In genomic region chr10:13789448-13789829, GRCh38 we compare ENCODE assay signal across 16 cellular contexts.
DNase-seq lines count a peak whose midpoint lies in the region; ATAC-seq and TF ChIP-seq lines count a peak whose summit lies in the region.
"Had no signal": no experiment of that assay in that cellular context is flagged by ENCODE, and none has a peak within 500 bp of the region (broad histone marks: within the 10 kb centered on the region; RNA-seq: fewer than 3 reads in every experiment).

No MANE protein-coding gene starts in this region.

- H3K9ac ChIP-seq in BLaER1 treated with 17β-estradiol and CSF1 and Interleukin-3, amounts not matched to agents 10 nM and 100 nM, result peak overlapping the region in 1 of 11 experiments; percentile 29; a peak in 2 of 22 replicates
- peak overlapping the region; percentile 62 for H3K9ac ChIP-seq in skeletal muscle satellite cell (ENCODE audit: low read depth, low read length)

- no peak overlapping the region for H3K4me3 ChIP-seq in BLaER1 treated with 17β-estradiol and CSF1 and Interleukin-3, amounts not matched to agents 10 nM and 100 nM
- H3K4me3 ChIP-seq in SJCRH30, result no peak overlapping the region
- H3K4me3 ChIP-seq in dorsolateral prefrontal cortex, result peak overlapping the region in 1 of 59 donors; percentile 7
- no peak overlapping the region for H3K4me3 ChIP-seq in skeletal muscle satellite cell (ENCODE audit: low read length)
- H3K4me3 ChIP-seq in upper lobe of left lung, result no peak overlapping the region

- TF ChIP-seq POLR2A in upper lobe of left lung (IDR thresholded peaks at IDR 0.05), result no peak

- H3K4me2 ChIP-seq in BLaER1 treated with 17β-estradiol and CSF1 and Interleukin-3, amounts not matched to agents 10 nM and 100 nM, result peak overlapping the region; percentile 60 to 89 (median 78); a peak in 18 of 22 replicates
- H3K4me2 ChIP-seq in skeletal muscle satellite cell (ENCODE audit: low read length), result peak overlapping the region; percentile 40

- no peaks in the 10 kb centered on the region for H3K27me3 Mint-ChIP-seq in type B pancreatic cell

- ATAC-seq in upper lobe of left lung (ENCODE audit: low FRiP score in 2 of 2) (no peak), HG03460 (IDR thresholded peaks at IDR 0.05; ENCODE audit: unreplicated experiment) (no peak)
- ATAC-seq: activated CD8-positive, alpha-beta memory T cell treated with anti-CD3 and anti-CD28 coated beads, Interleukin-2, amount 10 ng/mL, durations not matched to agents 7 days and 5 days had no signal

- TF ChIP-seq EP300 in upper lobe of left lung (IDR thresholded peaks at IDR 0.05), result no peak

- no peak overlapping the region for H3K4me3 Mint-ChIP-seq in type B pancreatic cell
- H3K4me3 Mint-ChIP-seq: activated CD8-positive, alpha-beta memory T cell treated with anti-CD3 and anti-CD28 coated beads, Interleukin-2, amount 10 ng/mL, durations not matched to agents 7 days and 5 days had no signal

- H3K9me3 Mint-ChIP-seq in type B pancreatic cell, result no peaks in the 10 kb centered on the region

- peak overlapping the region in 2 of 11 experiments; percentile 16 to 83; a peak in 2 of 22 replicates for H3K27ac ChIP-seq in BLaER1 treated with 17β-estradiol and CSF1 and Interleukin-3, amounts not matched to agents 10 nM and 100 nM
- peak overlapping the region; percentile 75 for H3K27ac ChIP-seq in SJCRH30
- peak overlapping the region in 46 of 59 donors; percentile 20 to 97 (median 73) for H3K27ac ChIP-seq in dorsolateral prefrontal cortex
- H3K27ac ChIP-seq in upper lobe of left lung, result peak overlapping the region in 2 of 4 donors; percentile 60 to 72

- H3K9me3 ChIP-seq in BLaER1 treated with 17β-estradiol and CSF1 and Interleukin-3, amounts not matched to agents 10 nM and 100 nM (replicated peaks in 1 of 11), result no peaks in the 10 kb centered on the region
- H3K9me3 ChIP-seq in SJCRH30 (replicated peaks) (no peaks in the 10 kb centered on the region), skeletal muscle satellite cell (replicated peaks; ENCODE audit: low read length) (no peaks in the 10 kb centered on the region), upper lobe of left lung (no peaks in the 10 kb centered on the region)

- H3K4me1 Mint-ChIP-seq in type B pancreatic cell (ENCODE audit: unreplicated experiment), result peaks cover 15% of the 10 kb centered on the region

- no peak for DNase-seq in SJCRH30
- no peak for DNase-seq in dorsolateral prefrontal cortex
- no peak for DNase-seq in upper lobe of left lung
- no peak for DNase-seq in NCI-H1092 (lab: John Stamatoyannopoulos, UW)
- no peak for DNase-seq in type B pancreatic cell (ENCODE audit: extremely low spot score, unreplicated experiment)
- DNase-seq: activated CD8-positive, alpha-beta memory T cell treated with anti-CD3 and anti-CD28 coated beads, Interleukin-2, amount 10 ng/mL, durations not matched to agents 7 days and 5 days; activated naive CD4-positive, alpha-beta T cell; AML-193; DMS79; NCI-H1436 treated with DMSO at 0.1 percent for 48 hours; NCI-H446 treated with DMSO at 0.1 percent for 48 hours; OCI-M1; trophoblast cell had no signal

- H3K27me3 ChIP-seq in BLaER1 treated with 17β-estradiol and CSF1 and Interleukin-3, amounts not matched to agents 10 nM and 100 nM, result no peaks in the 10 kb centered on the region; a peak in 1 of 22 replicates
- H3K27me3 ChIP-seq in SJCRH30 (no peaks in the 10 kb centered on the region), dorsolateral prefrontal cortex (no peaks in the 10 kb centered on the region), skeletal muscle satellite cell (ENCODE audit: control insufficient read depth, insufficient read depth, low read length) (no peaks in the 10 kb centered on the region), upper lobe of left lung (no peaks in the 10 kb centered on the region)

- H3K27ac Mint-ChIP-seq in type B pancreatic cell, result no peak overlapping the region

- intact Hi-C loops in dorsolateral prefrontal cortex (cut with DNase I), result loop anchor here (2.0 to 10.0 kb wide), 5 partner anchors 85 to 693 kb away; no protein-coding TSS in a partner anchor

- no peak for TF ChIP-seq CTCF in dorsolateral prefrontal cortex (IDR thresholded peaks at IDR 0.05 in 54 of 56, conservative IDR thresholded peaks at IDR 0.05 in 2 of 56; ENCODE audit: low read depth in 1 of 56, partially characterized antibody in 56 of 56)
- TF ChIP-seq CTCF in upper lobe of left lung (IDR thresholded peaks at IDR 0.05), result no peak
- no peak for TF ChIP-seq CTCF in type B pancreatic cell (conservative IDR thresholded peaks at IDR 0.05)

- no peaks in the 10 kb centered on the region for H4K20me1 ChIP-seq in BLaER1 treated with 17β-estradiol and CSF1 and Interleukin-3, amounts not matched to agents 10 nM and 100 nM

- H3K36me3 ChIP-seq in BLaER1 treated with 17β-estradiol and CSF1 and Interleukin-3, amounts not matched to agents 10 nM and 100 nM, result no peaks in the 10 kb centered on the region
- H3K36me3 ChIP-seq in SJCRH30 (no peaks in the 10 kb centered on the region), skeletal muscle satellite cell (ENCODE audit: insufficient read depth, low read length) (peaks cover 8% of the 10 kb centered on the region), upper lobe of left lung (no peaks in the 10 kb centered on the region)

- H3K36me3 Mint-ChIP-seq in type B pancreatic cell, result peaks cover 9% of the 10 kb centered on the region
- H3K36me3 Mint-ChIP-seq: activated CD8-positive, alpha-beta memory T cell treated with anti-CD3 and anti-CD28 coated beads, Interleukin-2, amount 10 ng/mL, durations not matched to agents 7 days and 5 days had no signal

- H3K4me1 ChIP-seq in BLaER1 treated with 17β-estradiol and CSF1 and Interleukin-3, amounts not matched to agents 10 nM and 100 nM, result peaks cover 35 to 45% (median 38%) of the 10 kb centered on the region in 10 experiments
- H3K4me1 ChIP-seq in SJCRH30 (peaks cover 35% of the 10 kb centered on the region), skeletal muscle satellite cell (ENCODE audit: control insufficient read depth, insufficient read depth, low read length) (peaks cover 29% of the 10 kb centered on the region), upper lobe of left lung (peaks cover 22 to 33% (median 30%) of the 10 kb centered on the region in 4 donors)

- WGBS in upper lobe of left lung, 2 donors, result 28 to 41% methylated on average over 2 of the region's 2 CpGs
